In genomic region chr14:54881761-54882401, GRCh38 we compare ENCODE assay signal across 8 cellular contexts. TPM values are rescaled to one million over a fixed set of nuclear protein-coding genes. Genes with fewer than 3 reads are reported as not detected.
DNase-seq lines count a peak whose midpoint lies in the region; ATAC-seq and TF ChIP-seq lines count a peak whose summit lies in the region.

No MANE protein-coding gene starts in this region.

- ATAC-seq in GM18520 (IDR thresholded peaks at IDR 0.05; ENCODE audit: unreplicated experiment) (peak; percentile 36), HG03139 (IDR thresholded peaks at IDR 0.05; ENCODE audit: unreplicated experiment) (peak; percentile 47), GM21526 (IDR thresholded peaks at IDR 0.05; ENCODE audit: low FRiP score, unreplicated experiment) (no peak)

- intact Hi-C loops in A673 (cut with micrococcal nuclease; ENCODE audit: unreplicated experiment) (no loop called here), testis (cut with DNase I; ENCODE audit: low total_unique reads) (no loop called here)
- intact Hi-C loops in activated T-helper 1 cell treated with anti-CD3 and anti-CD28 coated beads, Interleukin-12 subunit alpha, Interleukin-12 subunit beta, Interleukin-2, Interleukin-4 antibody, amounts not matched to agents 30 ng/mL and 10 ng/mL and 1 ng/mL, durations not matched to agents 14 hours and 24 hours and 36 hours (cut with micrococcal nuclease), result loop anchor here (1.0 to 2.0 kb wide), 4 partner anchors 11 to 145 kb away; partner anchors contain the start of genes GCH1, SOCS4 and WDHD1

- WGBS in hepatocyte (ENCODE audit: low lambda C conversion rate, missing lambda C conversion rate), result 64% methylated on average over 5 of the region's 5 CpGs
- 17 to 32% methylated on average over 5 of the region's 5 CpGs for WGBS in testis, 2 donors

- peak overlapping the region; percentile 21 for H3K4me3 ChIP-seq in A673 (ENCODE audit: low read depth, low read length, poor library complexity, severe bottlenecking)
- no peak overlapping the region for H3K4me3 ChIP-seq in hepatocyte
- H3K4me3 ChIP-seq in testis, result peak overlapping the region; percentile 4 to 8

- H3K27ac ChIP-seq in A673 (ENCODE audit: low read depth, low read length, poor library complexity, severe bottlenecking) (peak overlapping the region; percentile 2), hepatocyte (peak overlapping the region; percentile 33), testis (peak overlapping the region; percentile 0 to 54)

- peaks cover 19% of the 10 kb centered on the region for H3K36me3 Mint-ChIP-seq in activated T-helper 1 cell treated with anti-CD3 and anti-CD28 coated beads, Interleukin-12 subunit alpha, Interleukin-12 subunit beta, Interleukin-2, Interleukin-4 antibody, amounts not matched to agents 30 ng/mL and 10 ng/mL and 1 ng/mL, durations not matched to agents 14 hours and 24 hours and 36 hours (ENCODE audit: low read depth)

- H3K4me1 ChIP-seq in A673 (ENCODE audit: insufficient read depth, low read length, poor library complexity, severe bottlenecking), result no peaks in the 10 kb centered on the region
- H3K4me1 ChIP-seq in hepatocyte (ENCODE audit: insufficient read depth), result no peaks in the 10 kb centered on the region
- H3K4me1 ChIP-seq in testis, result no peaks in the 10 kb centered on the region

- H3K36me3 ChIP-seq in A673 (ENCODE audit: insufficient read depth, low read length, poor library complexity, severe bottlenecking) (no peaks in the 10 kb centered on the region), hepatocyte (replicated peaks; ENCODE audit: insufficient read depth, low read depth) (no peaks in the 10 kb centered on the region), testis (ENCODE audit: low read depth, missing control alignments) (no peaks in the 10 kb centered on the region)

- H2AFZ ChIP-seq in hepatocyte, result no peak overlapping the region

- CTCF ChIA-PET in A673 (lab: Charles Lee), result interaction anchor here (0.5 kb wide), 1 partner anchor 208 kb away, joined by 15 read pairs; no protein-coding TSS in a partner anchor

- POLR2A ChIA-PET in A673 (lab: Charles Lee; ENCODE audit: low non-redundant PET), result no interaction called here

- no peaks in the 10 kb centered on the region for H3K27me3 ChIP-seq in A673 (replicated peaks; ENCODE audit: insufficient read depth, low read depth, low read length, poor library complexity)
- no peaks in the 10 kb centered on the region for H3K27me3 ChIP-seq in hepatocyte
- H3K27me3 ChIP-seq in testis, result no peaks in the 10 kb centered on the region

- peaks cover 21% of the 10 kb centered on the region for H3K79me2 ChIP-seq in hepatocyte

- H3K9me3 Mint-ChIP-seq in activated T-helper 1 cell treated with anti-CD3 and anti-CD28 coated beads, Interleukin-12 subunit alpha, Interleukin-12 subunit beta, Interleukin-2, Interleukin-4 antibody, amounts not matched to agents 30 ng/mL and 10 ng/mL and 1 ng/mL, durations not matched to agents 14 hours and 24 hours and 36 hours, result no peaks in the 10 kb centered on the region

- H3K9me2 ChIP-seq in hepatocyte (replicated peaks; ENCODE audit: insufficient read depth), result no peaks in the 10 kb centered on the region

- DNase-seq in A673 (ENCODE audit: low spot score) (no peak), hepatocyte (ENCODE audit: low spot score) (no peak), testis (no peak), glomerular visceral epithelial cell (ENCODE audit: extremely low spot score) (no peak)
- DNase-seq in activated T-helper 1 cell treated with anti-CD3 and anti-CD28 coated beads, Interleukin-12 subunit alpha, Interleukin-12 subunit beta, Interleukin-2, Interleukin-4 antibody, amounts not matched to agents 30 ng/mL and 10 ng/mL and 1 ng/mL, durations not matched to agents 14 hours and 24 hours and 36 hours (ENCODE audit: low spot score), result no peak

- TF ChIP-seq POLR2A in testis (IDR thresholded peaks at IDR 0.05), result no peak

- no peak for TF ChIP-seq CTCF in A673 (conservative IDR thresholded peaks at IDR 0.05; ENCODE audit: low read depth, low read length)
- TF ChIP-seq CTCF in hepatocyte (IDR thresholded peaks at IDR 0.05; ENCODE audit: poor library complexity), result no peak
- no peak for TF ChIP-seq CTCF in testis (IDR thresholded peaks at IDR 0.05)

- no TSS peak for BruUV-seq in A673 (replicated peaks; lab: Mats Ljungman, UMichigan)

- H3K27ac Mint-ChIP-seq in activated T-helper 1 cell treated with anti-CD3 and anti-CD28 coated beads, Interleukin-12 subunit alpha, Interleukin-12 subunit beta, Interleukin-2, Interleukin-4 antibody, amounts not matched to agents 30 ng/mL and 10 ng/mL and 1 ng/mL, durations not matched to agents 14 hours and 24 hours and 36 hours, result peak overlapping the region; percentile 94

- peaks cover 47% of the 10 kb centered on the region for H3K4me1 Mint-ChIP-seq in activated T-helper 1 cell treated with anti-CD3 and anti-CD28 coated beads, Interleukin-12 subunit alpha, Interleukin-12 subunit beta, Interleukin-2, Interleukin-4 antibody, amounts not matched to agents 30 ng/mL and 10 ng/mL and 1 ng/mL, durations not matched to agents 14 hours and 24 hours and 36 hours (ENCODE audit: low read depth)

- H3K9me3 ChIP-seq in A673 (ENCODE audit: low read depth, low read length, poor library complexity, severe bottlenecking) (no peaks in the 10 kb centered on the region), hepatocyte (ENCODE audit: low read depth) (no peaks in the 10 kb centered on the region), testis (no peaks in the 10 kb centered on the region)

- no peaks in the 10 kb centered on the region for H3K27me3 Mint-ChIP-seq in activated T-helper 1 cell treated with anti-CD3 and anti-CD28 coated beads, Interleukin-12 subunit alpha, Interleukin-12 subunit beta, Interleukin-2, Interleukin-4 antibody, amounts not matched to agents 30 ng/mL and 10 ng/mL and 1 ng/mL, durations not matched to agents 14 hours and 24 hours and 36 hours (ENCODE audit: insufficient read depth)

- H3K4me2 ChIP-seq in hepatocyte, result peak overlapping the region; percentile 48

- no peaks in the 10 kb centered on the region for H4K20me1 ChIP-seq in hepatocyte (ENCODE audit: insufficient read depth, poor library complexity, severe bottlenecking)

- peak overlapping the region; percentile 86 for H3K4me3 Mint-ChIP-seq in activated T-helper 1 cell treated with anti-CD3 and anti-CD28 coated beads, Interleukin-12 subunit alpha, Interleukin-12 subunit beta, Interleukin-2, Interleukin-4 antibody, amounts not matched to agents 30 ng/mL and 10 ng/mL and 1 ng/mL, durations not matched to agents 14 hours and 24 hours and 36 hours

RNA-seq across cellular contexts. Expression of gene GCH1, which starts 20.7 kb away (rescaled TPM):
- total RNA-seq in A673 (2021), result 6.8 and 7.7 TPM in 2 replicates
- total RNA-seq in activated T-helper 1 cell treated with anti-CD3 and anti-CD28 coated beads, Interleukin-12 subunit alpha, Interleukin-12 subunit beta, Interleukin-2, Interleukin-4 antibody, amounts not matched to agents 30 ng/mL and 10 ng/mL and 1 ng/mL, durations not matched to agents 14 hours and 24 hours and 36 hours, result 61.4 and 62.4 TPM in 2 replicates
- total RNA-seq in hepatocyte, result 29.9 and 32.2 TPM in 2 replicates
- polyA plus RNA-seq in hepatocyte, result 11.1 and 19.3 TPM in 2 replicates
- 10 to 100 TPM; 11.3 to 15.8 TPM for total RNA-seq in testis
- polyA plus RNA-seq in testis (ENCODE audit: insufficient read depth, low read depth, low replicate concordance), result 8.8 TPM
